In the genomic region with DNA sequence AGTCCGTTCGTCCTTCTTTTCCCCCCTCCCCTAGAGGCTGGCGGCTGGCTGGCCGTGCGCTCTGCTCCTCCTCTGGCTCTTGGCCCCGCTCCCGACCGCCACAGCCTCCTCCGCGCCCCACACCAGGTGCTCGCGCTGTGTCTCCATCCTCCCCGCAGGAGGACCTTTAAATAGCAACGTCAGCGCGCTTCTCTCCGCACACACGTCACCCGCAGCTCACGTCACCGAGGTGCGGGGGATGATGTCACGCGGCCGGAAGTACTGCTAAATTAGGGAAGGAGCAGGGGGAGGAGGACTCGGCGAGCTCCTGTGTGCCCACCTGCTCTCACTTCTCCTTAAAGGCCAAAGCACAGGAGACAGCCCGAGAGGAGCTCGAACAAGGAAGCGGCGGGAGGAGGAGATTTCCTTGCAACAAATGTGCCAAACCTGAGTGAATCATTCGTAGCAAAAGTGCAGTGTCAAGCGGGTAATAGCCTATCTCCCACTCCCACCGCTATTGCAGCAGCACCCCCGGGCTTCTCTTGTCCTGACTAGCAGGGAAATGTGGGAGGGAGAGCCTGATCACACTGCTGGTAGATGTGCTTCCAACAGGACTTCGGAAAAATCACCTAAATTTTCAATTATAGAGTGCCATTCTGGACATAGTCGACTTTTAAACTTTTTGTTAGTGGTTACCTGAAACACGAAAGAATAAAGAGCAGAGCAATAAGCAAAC, we compare ENCODE assay signal across 8 cellular contexts. TPM values are rescaled to one million over a fixed set of nuclear protein-coding genes. Genes with fewer than 3 reads are reported as not detected.
A peak's percentile ranks its signal among the peaks of the same experiment; 100 is the strongest.
DNase-seq lines count a peak whose midpoint lies in the region; ATAC-seq and TF ChIP-seq lines count a peak whose summit lies in the region.

No MANE protein-coding gene starts in this region.

- H3K9me3 Mint-ChIP-seq in natural killer cell treated with Interleukin-12 subunit alpha and Interleukin-12 subunit beta and Interleukin-15 and Interleukin-18, amount 100 ng/mL, for 72 hours: no peaks in the 10 kb centered on the region

- peaks cover 20 to 27% of the 10 kb centered on the region in 2 donors for H3K27me3 Mint-ChIP-seq in natural killer cell treated with Interleukin-12 subunit alpha and Interleukin-12 subunit beta and Interleukin-15 and Interleukin-18, amount 100 ng/mL, for 72 hours

- peaks cover 20 to 24% of the 10 kb centered on the region in 2 donors for H3K4me1 Mint-ChIP-seq in natural killer cell treated with Interleukin-12 subunit alpha and Interleukin-12 subunit beta and Interleukin-15 and Interleukin-18, amount 100 ng/mL, for 72 hours (ENCODE audit: low read depth in 2 of 2)

- DNase-seq in EH (ENCODE audit: low read depth) (peak; percentile 84), GOT3 (lab: John Stamatoyannopoulos, UW) (peak; percentile 62), LHCN-M2 (ENCODE audit: low read depth) (peak; percentile 91), RWPE1 (ENCODE audit: low spot score) (peak; percentile 98), fibroblast of pulmonary artery (ENCODE audit: low read depth) (peak; percentile 97)
- DNase-seq in activated effector memory CD4-positive, alpha-beta T cell treated with Interleukin-2 at 50 U/mL for 16 hours: peak; percentile 76
- DNase-seq in natural killer cell treated with Interleukin-12 subunit alpha and Interleukin-12 subunit beta and Interleukin-15 and Interleukin-18, amount 100 ng/mL, for 72 hours (ENCODE audit: low spot score): peak; percentile 92
- peak; percentile 91 for DNase-seq in stimulated activated naive CD8-positive, alpha-beta T cell treated with anti-CD3 and anti-CD28 coated beads, Interleukin-15, Interleukin-2, amounts not matched to agents 100 U/mL and 50 U/mL, for 24 hours

- POLR2A ChIA-PET in RWPE1 (lab: Yijun Ruan, JAX; ENCODE audit: low non-redundant PET): interaction anchor here (0.7 kb wide), 1 partner anchor 15 kb away, joined by 3 read pairs; no protein-coding TSS in a partner anchor

- CTCF ChIA-PET in RWPE1 (lab: Yijun Ruan, JAX): interaction anchor here (0.6 kb wide), 1 partner anchor 27 kb away, joined by 4 read pairs; no protein-coding TSS in a partner anchor

- no peaks in the 10 kb centered on the region for H3K36me3 Mint-ChIP-seq in natural killer cell treated with Interleukin-12 subunit alpha and Interleukin-12 subunit beta and Interleukin-15 and Interleukin-18, amount 100 ng/mL, for 72 hours

- peak overlapping the region; percentile 93 to 98 for H3K27ac Mint-ChIP-seq in natural killer cell treated with Interleukin-12 subunit alpha and Interleukin-12 subunit beta and Interleukin-15 and Interleukin-18, amount 100 ng/mL, for 72 hours

- H3K27ac ChIP-seq in RWPE1: peak overlapping the region; percentile 96

- H3K4me3 Mint-ChIP-seq in natural killer cell treated with Interleukin-12 subunit alpha and Interleukin-12 subunit beta and Interleukin-15 and Interleukin-18, amount 100 ng/mL, for 72 hours: peak overlapping the region; percentile 98

- no peak for TF ChIP-seq CTCF in RWPE1 (conservative IDR thresholded peaks at IDR 0.05; ENCODE audit: low read depth)
- TF ChIP-seq CTCF in fibroblast of pulmonary artery (IDR thresholded peaks at IDR 0.05; ENCODE audit: low read length, missing control alignments): no peak

- peak overlapping the region; percentile 81 for H3K4me3 ChIP-seq in fibroblast of pulmonary artery (replicated peaks; ENCODE audit: low read depth, low read length)

- peak; percentile 91 for ATAC-seq in natural killer cell treated with Interleukin-12 subunit alpha and Interleukin-12 subunit beta and Interleukin-15 and Interleukin-18, amount 100 ng/mL, for 72 hours
- peak; percentile 84 for ATAC-seq in stimulated activated naive CD8-positive, alpha-beta T cell treated with anti-CD3 and anti-CD28 coated beads, Interleukin-15, Interleukin-2, amounts not matched to agents 100 U/mL and 50 U/mL, for 24 hours

RNA-seq across cellular contexts. Expression of gene HOMER1, which starts 0.6 kb away (rescaled TPM):
- 7.4 and 7.8 TPM in 2 replicates for total RNA-seq in LHCN-M2 (2014; rRNA removed)
- polyA plus RNA-seq in LHCN-M2 (2012): 3.2 TPM
- 1 to 10 TPM; 4.2 to 4.6 TPM for total RNA-seq in natural killer cell treated with Interleukin-12 subunit alpha and Interleukin-12 subunit beta and Interleukin-15 and Interleukin-18, amount 100 ng/mL, for 72 hours

Comparison
In these comparisons a context has a peak if more than half of its experiments do, and no peak if none do; other contexts are left out.
1. Peak in every context shown above with its lines: DNase-seq, ATAC-seq, H3K4me3 ChIP-seq and H3K27ac ChIP-seq.